Comparison of ENCODE assay signal across 19 cellular contexts in genomic region chr18:63346031-63346430, GRCh38. TPM values are rescaled to one million over a fixed set of nuclear protein-coding genes. Genes with fewer than 3 reads are reported as not detected.
DNase-seq lines count a peak whose midpoint lies in the region; ATAC-seq and TF ChIP-seq lines count a peak whose summit lies in the region.
"Had no signal": no experiment of that assay in that cellular context is flagged by ENCODE, and none has a peak within 500 bp of the region (broad histone marks: within the 10 kb centered on the region; RNA-seq: fewer than 3 reads in every experiment).

No MANE protein-coding gene starts in this region.

- H3K4me1 ChIP-seq in A673 (ENCODE audit: insufficient read depth, low read length, poor library complexity, severe bottlenecking) (peaks cover 49% of the 10 kb centered on the region), ovary (ENCODE audit: insufficient read depth) (peaks cover 7% of the 10 kb centered on the region)
- H3K4me1 ChIP-seq: A549, upper lobe of right lung had no signal

- CTCF ChIA-PET in A673 (lab: Charles Lee) = no interaction called here
- CTCF ChIA-PET in T-cell (lab: Charles Lee) = interaction anchor here in 1 of 2 donors (0.7 kb wide), 1 partner anchor 21 kb away, joined by 7 read pairs; no protein-coding TSS in a partner anchor

- ATAC-seq in HG03378 (IDR thresholded peaks at IDR 0.05; ENCODE audit: unreplicated experiment) = no peak
- ATAC-seq in T-cell (replicated peaks in 1 of 4) = no peak
- ATAC-seq in GM18502 (IDR thresholded peaks at IDR 0.05; ENCODE audit: poor library complexity, unreplicated experiment) = no peak
- ATAC-seq: A549; CD8-positive, alpha-beta T cell; GM12878; right lobe of liver; upper lobe of right lung had no signal

- H3K36me3 ChIP-seq in A673 (ENCODE audit: insufficient read depth, low read length, poor library complexity, severe bottlenecking) = peaks cover 100% of the 10 kb centered on the region
- no peaks in the 10 kb centered on the region for H3K36me3 ChIP-seq in ovary

- H3K9me3 ChIP-seq in A673 (ENCODE audit: low read depth, low read length, poor library complexity, severe bottlenecking) (no peaks in the 10 kb centered on the region), ovary (no peaks in the 10 kb centered on the region)
- H3K9me3 ChIP-seq: A549, right lobe of liver, upper lobe of right lung had no signal

- TF ChIP-seq CTCF in A673 (conservative IDR thresholded peaks at IDR 0.05; ENCODE audit: low read depth, low read length) (no peak), ovary (IDR thresholded peaks at IDR 0.05) (no peak)

- no peaks in the 10 kb centered on the region for H3K9me3 Mint-ChIP-seq in T-cell
- H3K9me3 Mint-ChIP-seq: activated naive CD4-positive, alpha-beta T cell treated with anti-CD3 and anti-CD28 coated beads for 36 hours; CD8-positive, alpha-beta T cell had no signal

- intact Hi-C loops in A673 (cut with micrococcal nuclease; ENCODE audit: unreplicated experiment) (loop anchor here (10.0 kb wide), 1 partner anchor 159 kb away; no protein-coding TSS in a partner anchor), ovary (cut with DNase I) (loop anchor here in 1 of 4 donors (10.0 kb wide), 1 partner anchor 89 kb away; no protein-coding TSS in a partner anchor)

- DNase-seq in A673 (ENCODE audit: low spot score) (no peak), NCI-H1105 (lab: John Stamatoyannopoulos, UW) (peak; percentile 12), fibroblast of gingiva (ENCODE audit: low read depth) (peak; percentile 42), ovary (peak in 3 of 5 donors; percentile 32 to 51 (median 33)), NOMO-1 treated with DMSO at 0.1 percent for 48 hours (lab: John Stamatoyannopoulos, UW; ENCODE audit: unreplicated experiment) (no peak), T-cell (no peak)
- DNase-seq: activated CD4-positive, CD25-positive, alpha-beta regulatory T cell treated with anti-CD3 and anti-CD28 coated beads, Interleukin-2, amount 50 U/mL, for 72 hours; activated CD8-positive, alpha-beta memory T cell treated with anti-CD3 and anti-CD28 coated beads, Interleukin-2, amount 50 U/mL, for 48 hours; activated naive CD4-positive, alpha-beta T cell treated with anti-CD3 and anti-CD28 coated beads for 36 hours; CD8-positive, alpha-beta T cell; IMR-90; NCI-H1048; right lobe of liver; stimulated activated CD4-positive, alpha-beta T cell treated with anti-CD3 and anti-CD28 coated beads, Interleukin-4, amount 100 ng/mL, for 24 hours; upper lobe of right lung had no signal

- peaks cover 63% of the 10 kb centered on the region for H3K36me3 Mint-ChIP-seq in T-cell

- TF ChIP-seq POLR2A in ovary (IDR thresholded peaks at IDR 0.05) = no peak

- POLR2A ChIA-PET in A673 (lab: Charles Lee; ENCODE audit: low non-redundant PET) (no interaction called here), T-cell (lab: Charles Lee) (no interaction called here)

- 20 to 32% (median 27%) methylated on average over 7 of the region's 7 CpGs for WGBS in ovary, 3 donors

- H3K27ac ChIP-seq in A673 (ENCODE audit: low read depth, low read length, poor library complexity, severe bottlenecking) = peak overlapping the region; percentile 74
- peak overlapping the region in 1 of 2 donors; percentile 24 for H3K27ac ChIP-seq in ovary
- H3K27ac ChIP-seq: A549, upper lobe of right lung had no signal

- no peak overlapping the region for H3K4me3 Mint-ChIP-seq in T-cell
- H3K4me3 Mint-ChIP-seq: activated naive CD4-positive, alpha-beta T cell treated with anti-CD3 and anti-CD28 coated beads for 36 hours; CD8-positive, alpha-beta T cell had no signal

- H3K27me3 Mint-ChIP-seq in T-cell = no peaks in the 10 kb centered on the region

- BruUV-seq in A673 (replicated peaks; lab: Mats Ljungman, UMichigan) = no TSS peak

- no peaks in the 10 kb centered on the region for H3K27me3 ChIP-seq in A673 (replicated peaks; ENCODE audit: insufficient read depth, low read depth, low read length, poor library complexity)
- H3K27me3 ChIP-seq in ovary = no peaks in the 10 kb centered on the region
- H3K27me3 ChIP-seq: right lobe of liver, upper lobe of right lung had no signal

- peaks cover 2 to 6% (median 2%) of the 10 kb centered on the region in 3 donors for H3K4me1 Mint-ChIP-seq in T-cell

- no peak overlapping the region for H3K27ac Mint-ChIP-seq in T-cell
- H3K27ac Mint-ChIP-seq: activated naive CD4-positive, alpha-beta T cell treated with anti-CD3 and anti-CD28 coated beads for 36 hours; CD8-positive, alpha-beta T cell had no signal

- no peak for TF ChIP-seq EP300 in ovary (IDR thresholded peaks at IDR 0.05)

- H3K4me3 ChIP-seq in A673 (ENCODE audit: low read depth, low read length, poor library complexity, severe bottlenecking) (no peak overlapping the region), ovary (no peak overlapping the region)
- H3K4me3 ChIP-seq: A549, GM12878, right lobe of liver, upper lobe of right lung had no signal

RNA-seq across cellular contexts. Expression of gene KDSR, which starts 21.0 kb away (rescaled TPM):
- total RNA-seq in A673 (2021) (449 and 493 TPM in 2 replicates), ovary (10 to 100 TPM; 25.8 to 70.1 (median 62.6) TPM), T-cell (10 to 100 TPM; 25.2 to 69.1 (median 56.3) TPM)
- 10 to 100 TPM; 27.8 to 52.3 TPM for polyA plus RNA-seq in ovary

RNA-seq across cellular contexts. Expression of gene BCL2, which starts 26.5 kb away (rescaled TPM):
- total RNA-seq in A673 (2021) (19.6 and 24.9 TPM in 2 replicates), ovary (10 to 100 TPM; 32.6 to 43.9 (median 36.8) TPM), T-cell (100 to 1,000 TPM; 113 to 201 (median 123) TPM)
- polyA plus RNA-seq in ovary = 10 to 100 TPM; 13.7 to 24.0 TPM

Comparison
In these comparisons a context has a peak if more than half of its experiments do, and no peak if none do; other contexts are left out.
1. DNase-seq: peak in NCI-H1105 (single experiment), fibroblast of gingiva (single experiment) and ovary (3 of 5); none in A673 (single experiment), NOMO-1 treated with DMSO at 0.1 percent for 48 hours (single experiment) and T-cell (0 of 34).